In genomic region chr2:41907141-41907540, GRCh38 we compare ENCODE assay signal across 19 cellular contexts.
DNase-seq lines count a peak whose midpoint lies in the region; ATAC-seq, FAIRE-seq and TF ChIP-seq lines count a peak whose summit lies in the region.
"Had no signal": no experiment of that assay in that cellular context is flagged by ENCODE, and none has a peak within 500 bp of the region (broad histone marks: within the 10 kb centered on the region; RNA-seq: fewer than 3 reads in every experiment).

No MANE protein-coding gene starts in this region.

- H4K8ac ChIP-seq in IMR-90 (ENCODE audit: low read depth in 2 of 2, low read length in 2 of 2) (peak overlapping the region in 1 of 2 experiments; percentile 17; a peak in 2 of 4 replicates), H1 (ENCODE audit: extremely low read depth, insufficient read depth, low read length) (no peak overlapping the region)

- H2AK9ac ChIP-seq in IMR-90 (replicated peaks; ENCODE audit: low read depth, low read length, poor library complexity), result no peak overlapping the region

- no peak overlapping the region for H2BK12ac ChIP-seq in H1 (ENCODE audit: low read depth, low read length)

- no TSS peak for BruUV-seq in IMR-90 (replicated peaks; lab: Mats Ljungman, UMichigan)

- no peaks in the 10 kb centered on the region for H3K9me3 ChIP-seq in IMR-90 (ENCODE audit: control insufficient read depth, insufficient read depth, low read length)
- H3K9me3 ChIP-seq in H1 (ENCODE audit: insufficient read depth in 2 of 2, low read depth in 1 of 2, low read length in 1 of 2), result no peaks in the 10 kb centered on the region
- no peaks in the 10 kb centered on the region for H3K9me3 ChIP-seq in mucosa of rectum (ENCODE audit: control insufficient read depth in 2 of 2, low read length in 2 of 2)
- H3K9me3 ChIP-seq in transverse colon, result no peaks in the 10 kb centered on the region

- 100% methylated on average over 2 of the region's 6 CpGs; no CpG with 5 or more reads in 1 of the 2 experiments for WGBS in IMR-90 (ENCODE audit: extremely low coverage in 2 of 2, insufficient read length in 1 of 2), 2 experiments
- WGBS in H1 (ENCODE audit: extremely low coverage in 1 of 2, insufficient coverage in 1 of 2, insufficient read length in 1 of 2, insufficient replicate concordance in 2 of 2, low coverage in 1 of 2, low lambda C conversion rate in 2 of 2, missing lambda C conversion rate in 1 of 2), 2 experiments, result 88% methylated on average over 6 of the region's 6 CpGs; no CpG with 5 or more reads in 1 of the 2 experiments
- 91 to 96% methylated on average over 4 to 6 of the region's 6 CpGs for WGBS in transverse colon (ENCODE audit: low coverage in 1 of 2), 2 donors

- TF ChIP-seq CTCF in IMR-90 (conservative IDR thresholded peaks at IDR 0.05; ENCODE audit: low read depth, low read length) (no peak), H1 (IDR thresholded peaks at IDR 0.05; ENCODE audit: control extremely low read depth in 1 of 3, insufficient read depth in 1 of 3, low read depth in 1 of 3, low read length in 3 of 3) (no peak), transverse colon (IDR thresholded peaks at IDR 0.05) (no peak)

- H3K4me3 ChIP-seq in IMR-90 (ENCODE audit: insufficient read depth, low read depth, low read length) (no peak overlapping the region), H1 (ENCODE audit: extremely low read depth in 1 of 4, insufficient read depth in 2 of 4, low read depth in 3 of 4, low read length in 4 of 4) (no peak overlapping the region), mucosa of rectum (ENCODE audit: low read length in 2 of 2) (no peak overlapping the region), transverse colon (no peak overlapping the region)
- H3K4me3 ChIP-seq: MG63 had no signal

- H3K18ac ChIP-seq in IMR-90 (ENCODE audit: low read depth, low read length) (peak overlapping the region; percentile 90), H1 (ENCODE audit: extremely low read depth, low read length) (peak overlapping the region; percentile 4; the same call in 1 of the 2 replicates)

- H2BK5ac ChIP-seq in IMR-90 (ENCODE audit: low read depth, low read length, poor library complexity, severe bottlenecking), result peak overlapping the region; percentile 22
- no peak overlapping the region for H2BK5ac ChIP-seq in H1 (ENCODE audit: low read depth, low read length)

- H2BK20ac ChIP-seq in IMR-90 (ENCODE audit: low read depth, low read length) (peak overlapping the region; percentile 75), H1 (ENCODE audit: low read length) (0 out of 2 replicates have a peak overlapping the region, but pooled peaks have one; percentile 52)

- H2BK120ac ChIP-seq in IMR-90 (ENCODE audit: low read depth, low read length) (peak overlapping the region; percentile 66), H1 (replicated peaks; ENCODE audit: low read depth, low read length) (no peak overlapping the region)

- DNase-seq in IMR-90 (no peak), H1 (ENCODE audit: low read depth in 1 of 2, low spot score in 2 of 2) (no peak), transverse colon (no peak), GM12892 (ENCODE audit: insufficient read length) (no peak), NCI-H2196 treated with DMSO at 0.1 percent for 48 hours (lab: John Stamatoyannopoulos, UW; ENCODE audit: unreplicated experiment) (no peak)
- DNase-seq: CD4-positive, CD25-positive, alpha-beta regulatory T cell; EL; GF-D8; MG63; NCI-H1417; NCI-H1694 treated with DMSO at 0.1 percent for 48 hours; NCI-H2081 treated with DMSO at 0.1 percent for 48 hours; NCI-H510A; NCI-H748 treated with DMSO at 0.1 percent for 48 hours; SIG-M5 had no signal

- intact Hi-C loops in IMR-90 (cut with micrococcal nuclease) (no loop called here), transverse colon (cut with DNase I; ENCODE audit: low total_unique reads) (no loop called here)

- H3K23ac ChIP-seq in IMR-90 (ENCODE audit: low read depth, low read length), result 0 out of 2 replicates have a peak overlapping the region, but pooled peaks have one; percentile 5
- no peak overlapping the region for H3K23ac ChIP-seq in H1 (ENCODE audit: insufficient read length)

- H3K56ac ChIP-seq in IMR-90 (ENCODE audit: extremely low read depth, insufficient read depth, low read length) (no peak overlapping the region), H1 (replicated peaks; ENCODE audit: insufficient read length, low read depth, low read length) (no peak overlapping the region)

- H2AFZ ChIP-seq in IMR-90 (replicated peaks; ENCODE audit: low read length, poor library complexity) (peak overlapping the region; percentile 43), H1 (ENCODE audit: low read length) (no peak overlapping the region; the same call in 1 of the 2 replicates)

- H3K27ac ChIP-seq in IMR-90 (ENCODE audit: insufficient read depth, low read length), result peak overlapping the region; percentile 83; the same call in 1 of the 2 replicates
- no peak overlapping the region for H3K27ac ChIP-seq in H1 (ENCODE audit: low read depth, low read length)
- H3K27ac ChIP-seq in mucosa of rectum (ENCODE audit: low read depth in 2 of 2, low read length in 2 of 2), result peak overlapping the region; percentile 44 to 58
- H3K27ac ChIP-seq in transverse colon, result peak overlapping the region in 3 of 4 donors; percentile 33 to 48 (median 34)

- H3K79me2 ChIP-seq in H1 (ENCODE audit: control insufficient read depth in 1 of 2, insufficient read depth in 2 of 2, low read length in 2 of 2), result no peaks in the 10 kb centered on the region

- H3K4me1 ChIP-seq in IMR-90 (ENCODE audit: control insufficient read depth, insufficient read depth, low read length) (peaks cover 27% of the 10 kb centered on the region), H1 (replicated peaks in 1 of 4; ENCODE audit: control insufficient read depth in 3 of 4, insufficient read depth in 4 of 4, low read length in 3 of 4) (no peaks in the 10 kb centered on the region), mucosa of rectum (ENCODE audit: control insufficient read depth in 2 of 2, insufficient read depth in 2 of 2, low read length in 2 of 2) (peaks cover 10 to 11% of the 10 kb centered on the region in 2 donors), transverse colon (peaks cover 4 to 13% (median 11%) of the 10 kb centered on the region in 4 donors)

- dilution Hi-C loops in IMR-90 (cut with HindIII; ENCODE audit: low sequenced_read_pairs, unreplicated experiment), result no loop called here

- H3K9me1 ChIP-seq in IMR-90 (ENCODE audit: insufficient read depth, low read length), result peaks cover 11% of the 10 kb centered on the region

- H2BK15ac ChIP-seq in IMR-90 (ENCODE audit: low read depth, low read length), result peak overlapping the region; percentile 52; the same call in 1 of the 3 replicates
- peak overlapping the region; percentile 31; the same call in 1 of the 2 replicates for H2BK15ac ChIP-seq in H1 (ENCODE audit: low read length)

- TF ChIP-seq RAD21 in IMR-90 (IDR thresholded peaks at IDR 0.05; ENCODE audit: low read length) (no peak), H1 (IDR thresholded peaks at IDR 0.05 in 1 of 2, conservative IDR thresholded peaks at IDR 0.05 in 1 of 2; ENCODE audit: low read depth in 2 of 2, low read length in 2 of 2) (no peak)

- no peak for TF ChIP-seq POLR2A in IMR-90 (IDR thresholded peaks at IDR 0.05; ENCODE audit: low read depth, low read length)
- no peak for TF ChIP-seq POLR2A in H1 (IDR thresholded peaks at IDR 0.05; ENCODE audit: control extremely low read depth in 1 of 2, low read depth in 2 of 2, low read length in 2 of 2)
- no peak for TF ChIP-seq POLR2A in transverse colon (IDR thresholded peaks at IDR 0.05)
- no peak for TF ChIP-seq POLR2A in GM12892 (IDR thresholded peaks at IDR 0.05; ENCODE audit: low read depth, low read length)

- POLR2A ChIA-PET in IMR-90 (lab: Charles Lee; ENCODE audit: unreplicated experiment), result no interaction called here
- POLR2A ChIA-PET in H1 (lab: Charles Lee; ENCODE audit: partially characterized antibody), result no interaction called here

- H3K4me2 ChIP-seq in IMR-90 (ENCODE audit: low read depth, low read length) (peak overlapping the region; percentile 19; the same call in 1 of the 2 replicates), H1 (ENCODE audit: insufficient read depth in 1 of 2, low read depth in 2 of 2, low read length in 2 of 2) (no peak overlapping the region)

- peak overlapping the region; percentile 68 for H3K4ac ChIP-seq in IMR-90 (ENCODE audit: low read depth, low read length)
- H3K4ac ChIP-seq in H1 (replicated peaks; ENCODE audit: insufficient read length, low read depth, low read length), result no peak overlapping the region

- ATAC-seq in IMR-90 (ENCODE audit: low read depth) (no peak), GM19023 (IDR thresholded peaks at IDR 0.05; ENCODE audit: unreplicated experiment) (no peak)
- ATAC-seq: SK-N-SH treated with all-trans-retinoic acid at 6 μM for 48 hours had no signal

- H4K91ac ChIP-seq in IMR-90 (ENCODE audit: insufficient read depth, low read depth, low read length) (peak overlapping the region; percentile 68), H1 (replicated peaks; ENCODE audit: insufficient read length, low read length) (no peak overlapping the region)

- peak overlapping the region; percentile 88; the same call in 1 of the 2 replicates for H4K5ac ChIP-seq in IMR-90 (ENCODE audit: low read depth, low read length)
- H4K5ac ChIP-seq in H1 (ENCODE audit: insufficient read length, low read depth, low read length), result no peak overlapping the region

- no peaks in the 10 kb centered on the region for H3K79me1 ChIP-seq in IMR-90 (ENCODE audit: low read depth in 1 of 2, low read length in 2 of 2)
- no peaks in the 10 kb centered on the region for H3K79me1 ChIP-seq in H1 (ENCODE audit: low read depth, low read length)

- no peaks in the 10 kb centered on the region; the same call in 1 of the 2 replicates for H3K23me2 ChIP-seq in H1 (ENCODE audit: low read depth, low read length)

- H3K9ac ChIP-seq in IMR-90 (ENCODE audit: low read depth, low read length), result no peak overlapping the region; the same call in 1 of the 2 replicates
- H3K9ac ChIP-seq in H1 (replicated peaks in 1 of 4; ENCODE audit: extremely low read depth in 1 of 4, low read depth in 3 of 4, low read length in 3 of 4), result no peak overlapping the region
- no peak overlapping the region for H3K9ac ChIP-seq in mucosa of rectum (ENCODE audit: low read depth in 1 of 2, low read length in 2 of 2)

- H3K27me3 ChIP-seq in IMR-90 (ENCODE audit: control insufficient read depth, insufficient read depth, low read length), result no peaks in the 10 kb centered on the region
- no peaks in the 10 kb centered on the region for H3K27me3 ChIP-seq in H1 (replicated peaks in 1 of 4; ENCODE audit: control insufficient read depth in 3 of 4, extremely low read depth in 1 of 4, insufficient read depth in 3 of 4, low read length in 3 of 4)
- H3K27me3 ChIP-seq in mucosa of rectum (ENCODE audit: control insufficient read depth in 2 of 2, insufficient read depth in 2 of 2, low read length in 2 of 2), result no peaks in the 10 kb centered on the region
- H3K27me3 ChIP-seq in transverse colon, result no peaks in the 10 kb centered on the region
- H3K27me3 ChIP-seq: MG63 had no signal

- TF ChIP-seq EP300 in H1 (IDR thresholded peaks at IDR 0.05; ENCODE audit: borderline replicate concordance in 1 of 2, low read depth in 2 of 2, low read length in 2 of 2) (no peak), transverse colon (IDR thresholded peaks at IDR 0.05; ENCODE audit: low read depth) (no peak)

- H3K14ac ChIP-seq in IMR-90 (replicated peaks; ENCODE audit: low read depth, low read length), result peak overlapping the region; percentile 70
- H3K14ac ChIP-seq in H1 (ENCODE audit: insufficient read length), result no peak overlapping the region

- CTCF ChIA-PET in IMR-90 (lab: Yijun Ruan, JAX) (interaction anchor here (0.5 to 1.4 kb wide), 2 partner anchors 19 to 21 kb away, joined by 3 to 4 read pairs; no protein-coding TSS in a partner anchor), H1 (lab: Charles Lee; ENCODE audit: partially characterized antibody) (interaction anchor here (0.9 to 8.7 kb wide), 7 partner anchors 23 to 180 kb away, joined by 3 to 64 read pairs (median 3); no protein-coding TSS in a partner anchor)

- H4K20me1 ChIP-seq in IMR-90 (ENCODE audit: insufficient read depth, low read length) (no peaks in the 10 kb centered on the region), H1 (replicated peaks in 1 of 2; ENCODE audit: control insufficient read depth in 1 of 2, insufficient read depth in 2 of 2, low read length in 2 of 2) (no peaks in the 10 kb centered on the region)

- in situ Hi-C loops in IMR-90 (cut with MboI; ENCODE audit: low sequenced_read_pairs), result no loop called here
- in situ Hi-C loops in transverse colon (cut with MboI; ENCODE audit: low pct_ligation_motif_present in 1 of 4, low pct_unique_long_range_greater_than_20kb in 1 of 4, low sequenced_read_pairs in 3 of 4), result no loop called here

- H3K36me3 ChIP-seq in IMR-90 (ENCODE audit: control insufficient read depth, insufficient read depth, low read length), result no peaks in the 10 kb centered on the region
- H3K36me3 ChIP-seq in H1 (ENCODE audit: control insufficient read depth in 2 of 4, insufficient read depth in 4 of 4, low read length in 3 of 4), result no peaks in the 10 kb centered on the region
- H3K36me3 ChIP-seq in mucosa of rectum (ENCODE audit: control insufficient read depth in 2 of 2, insufficient read depth in 2 of 2, low read length in 2 of 2), result no peaks in the 10 kb centered on the region
- H3K36me3 ChIP-seq in transverse colon, result no peaks in the 10 kb centered on the region
- H3K36me3 ChIP-seq: MG63 had no signal

- FAIRE-seq in H1 (lab: Jason Lieb, UNC) (no peak), GM12892 (lab: Jason Lieb, UNC) (no peak)
- FAIRE-seq: HTR-8/SVneo had no signal

- peak overlapping the region; percentile 69; the same call in 1 of the 2 replicates for H2AK5ac ChIP-seq in IMR-90 (ENCODE audit: low read depth, low read length)
- no peak overlapping the region for H2AK5ac ChIP-seq in H1 (ENCODE audit: low read depth, low read length)
